10 cellular contexts compared by ENCODE assay signal in the genomic region with DNA sequence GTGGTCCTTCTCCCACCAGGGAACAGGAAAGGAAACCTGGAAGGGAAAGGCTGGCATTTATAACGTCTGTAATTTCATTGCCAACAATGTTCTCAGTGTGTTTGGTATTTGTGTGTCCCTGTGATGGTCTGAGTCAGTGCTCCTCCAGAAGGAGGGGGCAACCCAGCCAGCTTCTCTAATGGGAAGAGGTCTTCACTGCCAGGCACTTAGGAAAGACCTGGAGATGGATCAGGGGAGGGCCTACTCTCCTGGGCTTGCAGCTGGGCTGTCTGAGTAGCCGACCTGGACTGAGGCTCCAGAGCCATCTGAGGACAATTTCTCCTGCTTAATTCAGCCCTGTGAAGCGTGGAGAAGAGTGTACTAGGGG. TPM values are rescaled to one million over a fixed set of nuclear protein-coding genes. Genes with fewer than 3 reads are reported as not detected.
DNase-seq lines count a peak whose midpoint lies in the region; ATAC-seq and TF ChIP-seq lines count a peak whose summit lies in the region.
"Had no signal": no experiment of that assay in that cellular context is flagged by ENCODE, and none has a peak within 500 bp of the region (broad histone marks: within the 10 kb centered on the region; RNA-seq: fewer than 3 reads in every experiment).

No MANE protein-coding gene starts in this region.

- intact Hi-C loops in breast epithelium (cut with DNase I; ENCODE audit: low total_unique reads) (no loop called here), MCF 10A (cut with micrococcal nuclease) (no loop called here), dorsolateral prefrontal cortex (cut with DNase I) (loop anchor here in 1 of 2 donors (10.0 kb wide), 1 partner anchor 91 kb away; a partner anchor contains a TSS), vagina (cut with DNase I) (loop anchor here (10.0 kb wide), 1 partner anchor 91 kb away; a partner anchor contains a TSS)

- no TSS peak for BruUV-seq in MCF 10A (replicated peaks; lab: Mats Ljungman, UMichigan)

- POLR2A ChIA-PET in MCF 10A (lab: Yijun Ruan, JAX): no interaction called here

- H3K4me1 ChIP-seq in breast epithelium (peaks cover 0 to 13% of the 10 kb centered on the region in 2 donors), muscle layer of duodenum (ENCODE audit: control insufficient read depth in 1 of 2, insufficient read depth in 2 of 2, low read length in 2 of 2) (peaks cover 0 to 8% of the 10 kb centered on the region in 2 donors), vagina (peaks cover 38% of the 10 kb centered on the region)

- H3K4me3 ChIP-seq in breast epithelium: no peak overlapping the region
- H3K4me3 ChIP-seq in dorsolateral prefrontal cortex: no peak overlapping the region
- H3K4me3 ChIP-seq in muscle layer of duodenum (ENCODE audit: low read depth in 1 of 2, low read length in 2 of 2): no peak overlapping the region
- H3K4me3 ChIP-seq in vagina: no peak overlapping the region

- DNase-seq in breast epithelium (ENCODE audit: low spot score in 2 of 2): peak in 1 of 2 donors; percentile 40
- no peak for DNase-seq in MCF 10A (ENCODE audit: unreplicated experiment)
- DNase-seq in dorsolateral prefrontal cortex: no peak
- DNase-seq in vagina (ENCODE audit: extremely low spot score in 2 of 2): peak in 1 of 2 donors; percentile 93
- no peak for DNase-seq in stimulated activated naive CD8-positive, alpha-beta T cell treated with anti-CD3 and anti-CD28 coated beads, Interleukin-15, amount 100 ng/mL, for 72 hours
- DNase-seq: activated CD8-positive, alpha-beta T cell treated with anti-CD3 and anti-CD28 coated beads for 36 hours; MV-4-11 had no signal

- ATAC-seq in HG02973 (IDR thresholded peaks at IDR 0.05; ENCODE audit: unreplicated experiment) (no peak), GM19463 (IDR thresholded peaks at IDR 0.05; ENCODE audit: unreplicated experiment) (no peak)
- no peak for ATAC-seq in stimulated activated naive CD8-positive, alpha-beta T cell treated with anti-CD3 and anti-CD28 coated beads, Interleukin-15, amount 100 ng/mL, for 72 hours
- ATAC-seq: activated CD8-positive, alpha-beta T cell treated with anti-CD3 and anti-CD28 coated beads for 36 hours had no signal

- no peak overlapping the region for H3K27ac Mint-ChIP-seq in MCF 10A (ENCODE audit: low read depth, unreplicated experiment)
- H3K27ac Mint-ChIP-seq in stimulated activated naive CD8-positive, alpha-beta T cell treated with anti-CD3 and anti-CD28 coated beads, Interleukin-15, amount 100 ng/mL, for 72 hours: peak overlapping the region in 1 of 2 donors; percentile 68

- peaks cover 13% of the 10 kb centered on the region for H3K27me3 Mint-ChIP-seq in MCF 10A (ENCODE audit: insufficient read depth, unreplicated experiment)
- peaks cover 19% of the 10 kb centered on the region for H3K27me3 Mint-ChIP-seq in stimulated activated naive CD8-positive, alpha-beta T cell treated with anti-CD3 and anti-CD28 coated beads, Interleukin-15, amount 100 ng/mL, for 72 hours
- H3K27me3 Mint-ChIP-seq: activated CD8-positive, alpha-beta T cell treated with anti-CD3 and anti-CD28 coated beads for 36 hours had no signal

- H3K36me3 Mint-ChIP-seq in MCF 10A (ENCODE audit: insufficient read depth, unreplicated experiment): peaks cover 6% of the 10 kb centered on the region

- H3K27ac ChIP-seq in breast epithelium: peak overlapping the region; percentile 65 to 72
- H3K27ac ChIP-seq in dorsolateral prefrontal cortex: peak overlapping the region in 53 of 59 donors; percentile 8 to 90 (median 79)
- H3K27ac ChIP-seq in muscle layer of duodenum (ENCODE audit: low read length): peak overlapping the region; percentile 28
- H3K27ac ChIP-seq in vagina: peak overlapping the region; percentile 79

- H3K9me3 ChIP-seq in breast epithelium: no peaks in the 10 kb centered on the region
- no peaks in the 10 kb centered on the region for H3K9me3 ChIP-seq in muscle layer of duodenum (ENCODE audit: control insufficient read depth in 1 of 2, low read length in 2 of 2)
- no peaks in the 10 kb centered on the region for H3K9me3 ChIP-seq in vagina

- H3K36me3 ChIP-seq in breast epithelium: no peaks in the 10 kb centered on the region
- no peaks in the 10 kb centered on the region for H3K36me3 ChIP-seq in muscle layer of duodenum (ENCODE audit: control insufficient read depth in 1 of 2, insufficient read depth in 2 of 2, low read length in 2 of 2)
- H3K36me3 ChIP-seq in vagina: no peaks in the 10 kb centered on the region

- CTCF ChIA-PET in MCF 10A (lab: Yijun Ruan, JAX): no interaction called here

- TF ChIP-seq CTCF in breast epithelium (IDR thresholded peaks at IDR 0.05): no peak
- TF ChIP-seq CTCF in MCF 10A (IDR thresholded peaks at IDR 0.05; ENCODE audit: unreplicated experiment): no peak
- no peak for TF ChIP-seq CTCF in dorsolateral prefrontal cortex (IDR thresholded peaks at IDR 0.05 in 54 of 56, conservative IDR thresholded peaks at IDR 0.05 in 2 of 56; ENCODE audit: low read depth in 1 of 56, partially characterized antibody in 56 of 56)
- TF ChIP-seq CTCF in vagina (IDR thresholded peaks at IDR 0.05): no peak

- no peak for TF ChIP-seq POLR2A in breast epithelium (IDR thresholded peaks at IDR 0.05)
- TF ChIP-seq POLR2A in vagina (IDR thresholded peaks at IDR 0.05): no peak

- H3K27me3 ChIP-seq in breast epithelium (no peaks in the 10 kb centered on the region), dorsolateral prefrontal cortex (no peaks in the 10 kb centered on the region), muscle layer of duodenum (ENCODE audit: low read depth, low read length) (no peaks in the 10 kb centered on the region), vagina (no peaks in the 10 kb centered on the region)

- H3K9me3 Mint-ChIP-seq in MCF 10A (ENCODE audit: unreplicated experiment): no peaks in the 10 kb centered on the region
- H3K9me3 Mint-ChIP-seq in stimulated activated naive CD8-positive, alpha-beta T cell treated with anti-CD3 and anti-CD28 coated beads, Interleukin-15, amount 100 ng/mL, for 72 hours: no peaks in the 10 kb centered on the region
- H3K9me3 Mint-ChIP-seq: activated CD8-positive, alpha-beta T cell treated with anti-CD3 and anti-CD28 coated beads for 36 hours had no signal

- H3K4me1 Mint-ChIP-seq in MCF 10A (ENCODE audit: insufficient read depth, unreplicated experiment): peaks cover 5% of the 10 kb centered on the region
- H3K4me1 Mint-ChIP-seq in stimulated activated naive CD8-positive, alpha-beta T cell treated with anti-CD3 and anti-CD28 coated beads, Interleukin-15, amount 100 ng/mL, for 72 hours: peaks cover 56% of the 10 kb centered on the region

- H3K4me3 Mint-ChIP-seq in MCF 10A (ENCODE audit: unreplicated experiment): no peak overlapping the region
- no peak overlapping the region for H3K4me3 Mint-ChIP-seq in stimulated activated naive CD8-positive, alpha-beta T cell treated with anti-CD3 and anti-CD28 coated beads, Interleukin-15, amount 100 ng/mL, for 72 hours
- H3K4me3 Mint-ChIP-seq: activated CD8-positive, alpha-beta T cell treated with anti-CD3 and anti-CD28 coated beads for 36 hours had no signal

RNA-seq across cellular contexts. Expression of a gene that starts 42.2 kb away (rescaled TPM):
- total RNA-seq in breast epithelium: 10 to 100 TPM; 69.0 to 98.0 (median 77.6) TPM
- total RNA-seq in MCF 10A (2022): 245 and 279 TPM in 2 replicates
- 100 to 1,000 TPM in 110 of 120 experiments, 10 to 100 TPM in 10; 83.1 to 190 (median 136) TPM for total RNA-seq in dorsolateral prefrontal cortex
- 77.8 TPM for total RNA-seq in vagina

RNA-seq across cellular contexts. Expression of a gene that starts 42.6 kb away (rescaled TPM):
- total RNA-seq in breast epithelium (10 to 100 TPM; 71.1 to 92.3 (median 73.8) TPM), MCF 10A (2022) (69.7 and 71.3 TPM in 2 replicates), dorsolateral prefrontal cortex (10 to 100 TPM; 40.0 to 65.1 (median 52.3) TPM), vagina (46.7 TPM)

Comparison
In these comparisons a context has a peak if more than half of its experiments do, and no peak if none do; other contexts are left out.
1. H3K27ac ChIP-seq: peak in every context shown above with its lines; median percentile 79 in dorsolateral prefrontal cortex; 79 in vagina; 68 in breast epithelium; 28 in muscle layer of duodenum.